1 cellular context compared by ENCODE assay signal in genomic region chr2:137967042-137967441, GRCh38.
TF ChIP-seq lines count a peak whose summit lies in the region.

No MANE protein-coding gene starts in this region.

TF ChIP-seq in HepG2, 621 proteins besides CTCF, POLR2A, EP300 and RAD21 (continued from another document and continues in another):
- no peak for TF ChIP-seq ZFP91 (CRISPR knock-in tag; IDR thresholded peaks at IDR 0.05; ENCODE audit: borderline replicate concordance)
- no peak for TF ChIP-seq ZNF713 (CRISPR knock-in tag; IDR thresholded peaks at IDR 0.05)
- no peak for TF ChIP-seq RFX5 (IDR thresholded peaks at IDR 0.05; ENCODE audit: low read depth, low read length)
- TF ChIP-seq ZNF781 (CRISPR knock-in tag; IDR thresholded peaks at IDR 0.05; ENCODE audit: borderline replicate concordance, not compliant biosample characterization), result no peak
- no peak for TF ChIP-seq POLR2AphosphoS5 (IDR thresholded peaks at IDR 0.05; ENCODE audit: low read depth, low read length)
- 0 out of 2 replicates have a peak, but pooled peaks have one; percentile 50 for TF ChIP-seq ZBTB33 (CRISPR knock-in tag; IDR thresholded peaks at IDR 0.05)
- no peak for TF ChIP-seq STAT6 (CRISPR knock-in tag; IDR thresholded peaks at IDR 0.05; ENCODE audit: borderline replicate concordance)
- TF ChIP-seq ZNF629 (CRISPR knock-in tag; conservative IDR thresholded peaks at IDR 0.05), result no peak
- 0 out of 2 replicates have a peak, but pooled peaks have one; percentile 24 for TF ChIP-seq PHF8 (CRISPR knock-in tag; IDR thresholded peaks at IDR 0.05)
- no peak; the same call in 1 of the 2 replicates for TF ChIP-seq SALL1 (CRISPR knock-in tag; IDR thresholded peaks at IDR 0.05)
- no peak for TF ChIP-seq PPARG (CRISPR knock-in tag; conservative IDR thresholded peaks at IDR 0.05)
- no peak for TF ChIP-seq ZNF326 (CRISPR knock-in tag; IDR thresholded peaks at IDR 0.05; ENCODE audit: borderline replicate concordance)
- TF ChIP-seq ZNF205 (CRISPR knock-in tag; IDR thresholded peaks at IDR 0.05), result no peak
- TF ChIP-seq ZSCAN12 (CRISPR knock-in tag; IDR thresholded peaks at IDR 0.05), result no peak
- peak; percentile 63; the same call in 1 of the 2 replicates for TF ChIP-seq ELF4 (CRISPR knock-in tag; IDR thresholded peaks at IDR 0.05; ENCODE audit: borderline replicate concordance)
- TF ChIP-seq ATAD3A (CRISPR knock-in tag; IDR thresholded peaks at IDR 0.05), result no peak
- no peak for TF ChIP-seq BCL6 (CRISPR knock-in tag; IDR thresholded peaks at IDR 0.05)
- no peak for TF ChIP-seq ONECUT2 (CRISPR knock-in tag; IDR thresholded peaks at IDR 0.05)
- no peak for TF ChIP-seq TSC22D2 (CRISPR knock-in tag; IDR thresholded peaks at IDR 0.05; ENCODE audit: borderline replicate concordance)
- TF ChIP-seq RNF2 (conservative IDR thresholded peaks at IDR 0.05; ENCODE audit: low read depth), result no peak
- TF ChIP-seq ZNF773 (CRISPR knock-in tag; IDR thresholded peaks at IDR 0.05; ENCODE audit: borderline replicate concordance), result no peak
- TF ChIP-seq HNRNPLL (IDR thresholded peaks at IDR 0.05; ENCODE audit: low read depth, low read length, poor library complexity, severe bottlenecking), result no peak
- TF ChIP-seq HNRNPK (IDR thresholded peaks at IDR 0.05; ENCODE audit: low read depth, low read length, poor library complexity, severe bottlenecking), result no peak
- peak; percentile 87 for TF ChIP-seq ZMYM3 (CRISPR knock-in tag; IDR thresholded peaks at IDR 0.05)
- TF ChIP-seq TIGD3 (CRISPR knock-in tag; IDR thresholded peaks at IDR 0.05; ENCODE audit: borderline replicate concordance), result 0 out of 2 replicates have a peak, but pooled peaks have one; percentile 27
- no peak for TF ChIP-seq TBX3 (IDR thresholded peaks at IDR 0.05; ENCODE audit: borderline replicate concordance)
- no peak for TF ChIP-seq HNF1B (CRISPR knock-in tag; IDR thresholded peaks at IDR 0.05)
- TF ChIP-seq ELK4 (CRISPR knock-in tag; IDR thresholded peaks at IDR 0.05; ENCODE audit: borderline replicate concordance), result no peak
- TF ChIP-seq PBX3 (CRISPR knock-in tag; IDR thresholded peaks at IDR 0.05; ENCODE audit: borderline replicate concordance), result no peak
- 0 out of 2 replicates have a peak, but pooled peaks have one; percentile 50 for TF ChIP-seq TAF1 (CRISPR knock-in tag; IDR thresholded peaks at IDR 0.05)
- no peak for TF ChIP-seq ZNF235 (CRISPR knock-in tag; IDR thresholded peaks at IDR 0.05; ENCODE audit: borderline replicate concordance)
- no peak for TF ChIP-seq ZNF414 (CRISPR knock-in tag; IDR thresholded peaks at IDR 0.05)
- TF ChIP-seq ZC3H13 (CRISPR knock-in tag; IDR thresholded peaks at IDR 0.05), result no peak
- no peak; the same call in 1 of the 2 replicates for TF ChIP-seq GABPB1 (CRISPR knock-in tag; IDR thresholded peaks at IDR 0.05)
- TF ChIP-seq IRF9 (CRISPR knock-in tag; IDR thresholded peaks at IDR 0.05; ENCODE audit: borderline replicate concordance), result no peak
- TF ChIP-seq TBX2 (CRISPR knock-in tag; IDR thresholded peaks at IDR 0.05; ENCODE audit: borderline replicate concordance), result no peak
- no peak for TF ChIP-seq SOX6 (IDR thresholded peaks at IDR 0.05)
- 0 out of 2 replicates have a peak, but pooled peaks have one; percentile 14 for TF ChIP-seq SOX6 (CRISPR knock-in tag; IDR thresholded peaks at IDR 0.05)
- 0 out of 2 replicates have a peak, but pooled peaks have one; percentile 59 for TF ChIP-seq SMYD3 (CRISPR knock-in tag; IDR thresholded peaks at IDR 0.05)
- TF ChIP-seq GMEB1 (CRISPR knock-in tag; IDR thresholded peaks at IDR 0.05; ENCODE audit: borderline replicate concordance), result no peak
- no peak for TF ChIP-seq ZBTB43 (CRISPR knock-in tag; conservative IDR thresholded peaks at IDR 0.05)
- no peak for TF ChIP-seq ZNF569 (CRISPR knock-in tag; IDR thresholded peaks at IDR 0.05; ENCODE audit: borderline replicate concordance)
- no peak for TF ChIP-seq ZNF512 (CRISPR knock-in tag; IDR thresholded peaks at IDR 0.05)
- no peak for TF ChIP-seq ZFY (CRISPR knock-in tag; IDR thresholded peaks at IDR 0.05)
- no peak for TF ChIP-seq MAFF (IDR thresholded peaks at IDR 0.05; ENCODE audit: low read depth, low read length)
